In the genomic region with DNA sequence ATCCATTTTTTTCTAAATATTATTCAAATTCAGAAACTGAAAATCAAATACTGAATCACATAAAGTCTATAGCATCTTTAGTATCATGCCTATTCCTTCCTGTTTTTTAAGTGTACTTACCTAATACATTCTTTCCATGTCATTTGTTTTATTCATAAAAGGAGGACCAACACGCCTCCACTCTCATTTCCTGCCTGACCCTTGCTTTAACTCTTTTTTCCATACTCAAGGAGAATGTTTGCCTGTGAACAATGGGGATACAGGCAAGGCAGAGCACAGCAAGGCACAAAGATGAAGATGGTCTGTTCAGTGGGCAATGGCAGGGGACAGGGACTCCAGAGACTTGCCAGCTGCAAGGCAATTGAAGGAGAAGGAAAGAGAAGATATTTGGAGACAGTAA, we compare ENCODE assay signal across 19 cellular contexts.
"Had no signal": no experiment of that assay in that cellular context is flagged by ENCODE, and none has a peak within 500 bp of the region (broad histone marks: within the 10 kb centered on the region; RNA-seq: fewer than 3 reads in every experiment).

No MANE protein-coding gene starts in this region.

- DNase-seq: KBM-7, MV-4-11, NCI-H1048, NCI-H1105, NCI-H1417, NCI-H1436 treated with DMSO at 0.1 percent for 48 hours, NCI-H1694, NCI-H187 treated with DMSO at 0.1 percent for 48 hours, NCI-H2029 treated with DMSO at 0.1 percent for 48 hours, NCI-H2107, NCI-H2227 treated with DMSO at 0.1 percent for 48 hours, NCI-H446, NCI-H510A, NCI-H524 treated with DMSO at 0.1 percent for 48 hours, NCI-H69, NCI-H774, RPMI8226, SHP77, SK-N-SH had no signal
